ENCODE assay signal across 9 cellular contexts in the genomic region with DNA sequence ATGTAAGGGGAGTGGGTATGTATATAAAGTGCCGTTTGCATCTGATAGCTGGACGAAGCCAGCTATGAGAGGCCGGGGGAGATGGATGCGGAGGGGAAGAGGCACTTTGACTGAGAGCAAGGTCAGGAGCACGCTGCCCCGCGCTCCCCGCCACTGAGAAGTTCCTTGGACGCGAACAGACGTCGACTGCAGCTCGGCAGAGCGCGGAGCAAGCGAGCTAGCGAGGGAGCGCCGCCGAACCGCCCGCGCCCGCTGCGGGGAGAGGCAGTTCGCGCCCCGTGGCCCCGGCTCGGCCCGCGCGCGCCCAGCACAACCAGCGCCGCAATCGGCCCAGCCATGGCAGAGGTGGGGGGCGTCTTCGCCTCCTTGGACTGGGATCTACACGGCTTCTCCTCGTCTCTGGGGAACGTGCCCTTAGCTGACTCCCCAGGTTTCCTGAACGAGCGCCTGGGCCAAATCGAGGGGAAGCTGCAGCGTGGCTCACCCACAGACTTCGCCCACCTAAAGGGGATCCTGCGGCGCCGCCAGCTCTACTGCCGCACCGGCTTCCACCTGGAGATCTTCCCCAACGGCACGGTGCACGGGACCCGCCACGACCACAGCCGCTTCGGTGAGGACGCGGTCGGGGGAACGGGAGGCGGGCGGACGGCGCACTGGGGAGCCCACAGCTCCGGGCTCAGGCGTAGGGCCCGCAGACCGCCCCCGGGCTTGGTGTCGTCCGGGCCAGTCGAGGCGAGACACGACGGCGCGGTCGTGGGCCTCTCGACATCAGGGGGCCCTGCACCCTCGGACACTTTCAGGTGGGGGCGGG. TPM values are rescaled to one million over a fixed set of nuclear protein-coding genes. Genes with fewer than 3 reads are reported as not detected.
DNase-seq lines count a peak whose midpoint lies in the region; ATAC-seq and TF ChIP-seq lines count a peak whose summit lies in the region.
"Had no signal": no experiment of that assay in that cellular context is flagged by ENCODE, and none has a peak within 500 bp of the region (broad histone marks: within the 10 kb centered on the region; RNA-seq: fewer than 3 reads in every experiment).

A gene (plus strand): TSS at position 51 of the 811 bp plus-strand sequence. CDS start 286 bp downstream, at position 337.

- peaks cover 17 to 28% of the 10 kb centered on the region in 2 donors for H3K27me3 Mint-ChIP-seq in CD8-positive, alpha-beta memory T cell
- peaks cover 11% of the 10 kb centered on the region for H3K27me3 Mint-ChIP-seq in activated CD4-positive, alpha-beta memory T cell treated with anti-CD3 and anti-CD28 coated beads, Interleukin-2, amount 10 ng/mL, durations not matched to agents 7 days and 5 days

- no peaks in the 10 kb centered on the region for H3K36me3 Mint-ChIP-seq in CD8-positive, alpha-beta memory T cell
- H3K36me3 Mint-ChIP-seq in activated CD4-positive, alpha-beta memory T cell treated with anti-CD3 and anti-CD28 coated beads, Interleukin-2, amount 10 ng/mL, durations not matched to agents 7 days and 5 days (ENCODE audit: low read depth), result no peaks in the 10 kb centered on the region

- TF ChIP-seq CTCF in foreskin fibroblast (IDR thresholded peaks at IDR 0.05; ENCODE audit: low read depth, low read length), result no peak

- no peak for ATAC-seq in HG02642 (IDR thresholded peaks at IDR 0.05; ENCODE audit: poor library complexity, unreplicated experiment)
- no peak for ATAC-seq in GM18520 (IDR thresholded peaks at IDR 0.05; ENCODE audit: unreplicated experiment)

- H4K12ac ChIP-seq in trophoblast cell (ENCODE audit: low read depth, low read length), result peak within 1 kb of the TSS; percentile 43

- CTCF ChIA-PET in CD8-positive, alpha-beta memory T cell (lab: Charles Lee), result no interaction called here
- CTCF ChIA-PET in activated CD4-positive, alpha-beta memory T cell treated with anti-CD3 and anti-CD28 coated beads, Interleukin-2, amount 10 ng/mL, durations not matched to agents 7 days and 5 days (lab: Charles Lee), result interaction anchor here (1.1 kb wide), 1 partner anchor 152 kb away, joined by 3 read pairs; no protein-coding TSS in a partner anchor

- no peak within 1 kb of the TSS for H2AFZ ChIP-seq in trophoblast cell (ENCODE audit: insufficient read depth, low read length, poor library complexity)

- no CpG with 5 or more reads among the region's 84 CpGs for WGBS in trophoblast cell (ENCODE audit: extremely low coverage, insufficient coverage, insufficient read length)

- no peak within 1 kb of the TSS for H4K8ac ChIP-seq in trophoblast cell (ENCODE audit: low read depth, low read length)

- no peaks in the 10 kb centered on the region for H3K27me3 ChIP-seq in CD8-positive, alpha-beta memory T cell (ENCODE audit: insufficient read depth, low read length, poor library complexity, severe bottlenecking)
- H3K27me3 ChIP-seq in trophoblast cell (ENCODE audit: insufficient read depth, low read length), result peaks cover 24% of the 10 kb centered on the region

- H3K18ac ChIP-seq in trophoblast cell (ENCODE audit: low read length), result no peak within 1 kb of the TSS

- H3K79me1 ChIP-seq in trophoblast cell (ENCODE audit: low read length), result no peaks in the 10 kb centered on the region

- no peak within 1 kb of the TSS for H2BK12ac ChIP-seq in trophoblast cell (ENCODE audit: low read length)

- H3K23ac ChIP-seq in trophoblast cell (ENCODE audit: low read length), result no peak within 1 kb of the TSS

- no peak within 1 kb of the TSS for H3K4ac ChIP-seq in trophoblast cell (ENCODE audit: low read depth, low read length)

- H3K4me3 Mint-ChIP-seq in CD8-positive, alpha-beta memory T cell, result peak within 1 kb of the TSS; percentile 37 to 78 (median 73)
- peak within 1 kb of the TSS; percentile 60 for H3K4me3 Mint-ChIP-seq in activated CD4-positive, alpha-beta memory T cell treated with anti-CD3 and anti-CD28 coated beads, Interleukin-2, amount 10 ng/mL, durations not matched to agents 7 days and 5 days

- no peak within 1 kb of the TSS for H3K27ac ChIP-seq in CD8-positive, alpha-beta memory T cell (ENCODE audit: low read depth, low read length)
- no peak within 1 kb of the TSS for H3K27ac ChIP-seq in trophoblast cell (ENCODE audit: low read depth, low read length)

- no peaks in the 10 kb centered on the region for H3K79me2 ChIP-seq in trophoblast cell (ENCODE audit: control insufficient read depth, insufficient read depth, low read length, poor library complexity)

- POLR2A ChIA-PET in CD8-positive, alpha-beta memory T cell (lab: Charles Lee), result no interaction called here
- POLR2A ChIA-PET in activated CD4-positive, alpha-beta memory T cell treated with anti-CD3 and anti-CD28 coated beads, Interleukin-2, amount 10 ng/mL, durations not matched to agents 7 days and 5 days (lab: Charles Lee), result no interaction called here

- H2BK5ac ChIP-seq in trophoblast cell (ENCODE audit: low read depth, low read length, poor library complexity), result no peak within 1 kb of the TSS

- DNase-seq in CD8-positive, alpha-beta memory T cell, result no peak
- DNase-seq in activated CD4-positive, alpha-beta memory T cell treated with anti-CD3 and anti-CD28 coated beads, Interleukin-2, amount 10 ng/mL, durations not matched to agents 7 days and 5 days, result no peak
- peak in 1 of 2 donors; percentile 24 for DNase-seq in foreskin fibroblast
- DNase-seq in trophoblast cell, result no peak
- no peak for DNase-seq in central memory CD4-positive, alpha-beta T cell
- no peak for DNase-seq in DMS 273 (lab: John Stamatoyannopoulos, UW; ENCODE audit: unreplicated experiment)
- DNase-seq: NCI-H774 had no signal

- H3K9ac ChIP-seq in trophoblast cell (ENCODE audit: low read length), result no peak within 1 kb of the TSS

- H3K14ac ChIP-seq in trophoblast cell (ENCODE audit: low read length), result no peak within 1 kb of the TSS

- peak within 1 kb of the TSS; percentile 22 for H3K4me3 ChIP-seq in CD8-positive, alpha-beta memory T cell (ENCODE audit: low read length)
- H3K4me3 ChIP-seq in foreskin fibroblast (ENCODE audit: low read depth in 1 of 2, low read length in 2 of 2), result peak within 1 kb of the TSS; percentile 35 to 47
- no peak within 1 kb of the TSS for H3K4me3 ChIP-seq in trophoblast cell (ENCODE audit: low read depth, low read length)

- H3K27ac Mint-ChIP-seq in CD8-positive, alpha-beta memory T cell, result peak within 1 kb of the TSS in 1 of 8 donors; percentile 21
- H3K27ac Mint-ChIP-seq in activated CD4-positive, alpha-beta memory T cell treated with anti-CD3 and anti-CD28 coated beads, Interleukin-2, amount 10 ng/mL, durations not matched to agents 7 days and 5 days, result no peak within 1 kb of the TSS

- H3K4me1 ChIP-seq in CD8-positive, alpha-beta memory T cell (ENCODE audit: insufficient read depth, low read length), result no peaks in the 10 kb centered on the region
- peaks cover 8 to 9% of the 10 kb centered on the region in 2 experiments for H3K4me1 ChIP-seq in trophoblast cell (ENCODE audit: control insufficient read depth in 1 of 2, insufficient read depth in 2 of 2, low read length in 2 of 2)

- no peak within 1 kb of the TSS for H2AK5ac ChIP-seq in trophoblast cell (ENCODE audit: low read length)

- H3K36me3 ChIP-seq in CD8-positive, alpha-beta memory T cell (ENCODE audit: insufficient read depth, low read length), result no peaks in the 10 kb centered on the region
- no peaks in the 10 kb centered on the region for H3K36me3 ChIP-seq in trophoblast cell (ENCODE audit: control insufficient read depth in 1 of 2, insufficient read depth in 2 of 2, low read length in 2 of 2)

- peaks cover 7 to 19% (median 11%) of the 10 kb centered on the region in 3 donors for H3K4me1 Mint-ChIP-seq in CD8-positive, alpha-beta memory T cell
- peaks cover 7% of the 10 kb centered on the region for H3K4me1 Mint-ChIP-seq in activated CD4-positive, alpha-beta memory T cell treated with anti-CD3 and anti-CD28 coated beads, Interleukin-2, amount 10 ng/mL, durations not matched to agents 7 days and 5 days

- H3K9me3 Mint-ChIP-seq in CD8-positive, alpha-beta memory T cell, result no peaks in the 10 kb centered on the region
- no peaks in the 10 kb centered on the region for H3K9me3 Mint-ChIP-seq in activated CD4-positive, alpha-beta memory T cell treated with anti-CD3 and anti-CD28 coated beads, Interleukin-2, amount 10 ng/mL, durations not matched to agents 7 days and 5 days

- no peak within 1 kb of the TSS for H2BK120ac ChIP-seq in trophoblast cell (ENCODE audit: insufficient read depth, low read length, poor library complexity)

- no peaks in the 10 kb centered on the region for H3K9me3 ChIP-seq in CD8-positive, alpha-beta memory T cell (ENCODE audit: low read length)
- no peaks in the 10 kb centered on the region for H3K9me3 ChIP-seq in trophoblast cell (ENCODE audit: insufficient read depth, low read depth, low read length)

- H3K4me2 ChIP-seq in trophoblast cell (ENCODE audit: low read length), result peak within 1 kb of the TSS; percentile 68

- H4K91ac ChIP-seq in trophoblast cell (ENCODE audit: low read depth, low read length), result no peak within 1 kb of the TSS

RNA-seq across cellular contexts. Expression of the gene that starts here (rescaled TPM):
- total RNA-seq in CD8-positive, alpha-beta memory T cell, result not detected
- not detected for polyA plus RNA-seq in CD8-positive, alpha-beta memory T cell
- not detected for total RNA-seq in activated CD4-positive, alpha-beta memory T cell treated with anti-CD3 and anti-CD28 coated beads, Interleukin-2, amount 10 ng/mL, durations not matched to agents 7 days and 5 days
- polyA plus RNA-seq in trophoblast cell (2013), result 0.04 TPM in 1 of 2 replicates, not detected in the other
